8 cellular contexts compared by ENCODE assay signal in genomic region chr12:11649413-11650278, GRCh38. TPM values are rescaled to one million over a fixed set of nuclear protein-coding genes. Genes with fewer than 3 reads are reported as not detected.
DNase-seq lines count a peak whose midpoint lies in the region; ATAC-seq, FAIRE-seq and TF ChIP-seq lines count a peak whose summit lies in the region.

TSS of gene ETV6 (plus strand) at chr12:11649674. CDS start at chr12:11650128, 454 bp downstream.

- no peaks in the 10 kb centered on the region for H3K27me3 Mint-ChIP-seq in mesothelial cell of epicardium (ENCODE audit: low read depth)

- POLR2A ChIA-PET in endothelial cell of umbilical vein (lab: Charles Lee) = interaction anchor here (0.8 to 1.8 kb wide), 6 partner anchors 70 to 236 kb away, joined by 3 to 10 read pairs (median 4); no protein-coding TSS in a partner anchor

- H3K4me1 Mint-ChIP-seq in mesothelial cell of epicardium = peaks cover 33% of the 10 kb centered on the region

- ATAC-seq in GM19463 (IDR thresholded peaks at IDR 0.05; ENCODE audit: unreplicated experiment) = peak; percentile 38

- peak within 1 kb of the TSS; percentile 70 for H2AFZ ChIP-seq in endothelial cell of umbilical vein (ENCODE audit: low read depth, low read length)

- dilution Hi-C loops in endothelial cell of umbilical vein (cut with MboI; ENCODE audit: extremely low pct_ligation_motif_present, low sequenced_read_pairs) = no loop called here

- no peaks in the 10 kb centered on the region for H3K9me3 ChIP-seq in endothelial cell of umbilical vein (replicated peaks; ENCODE audit: control insufficient read depth, insufficient read depth, low read length)

- peak within 1 kb of the TSS; percentile 100 for H3K27ac Mint-ChIP-seq in mesothelial cell of epicardium

- peaks cover 17% of the 10 kb centered on the region for H3K4me1 ChIP-seq in endothelial cell of umbilical vein (ENCODE audit: control insufficient read depth, extremely low read depth, insufficient read depth, low read length)

- FAIRE-seq in endothelial cell of umbilical vein (lab: Jason Lieb, UNC) = peak; percentile 83

- H3K9me3 Mint-ChIP-seq in mesothelial cell of epicardium = peaks cover 9% of the 10 kb centered on the region

- H3K9me1 ChIP-seq in endothelial cell of umbilical vein (replicated peaks; ENCODE audit: control insufficient read depth, extremely low read depth, insufficient read depth, low read length) = no peaks in the 10 kb centered on the region

- no peak for TF ChIP-seq CTCF in endothelial cell of umbilical vein (IDR thresholded peaks at IDR 0.05; ENCODE audit: extremely low read depth in 1 of 2, insufficient read depth in 1 of 2, low read depth in 1 of 2, low read length in 2 of 2)
- no peak for TF ChIP-seq CTCF in mesothelial cell of epicardium (IDR thresholded peaks at IDR 0.05; ENCODE audit: unreplicated experiment)

- H3K27ac ChIP-seq in endothelial cell of umbilical vein (ENCODE audit: insufficient read depth, low read depth, low read length) = peak within 1 kb of the TSS; percentile 100

- H3K36me3 Mint-ChIP-seq in mesothelial cell of epicardium = no peaks in the 10 kb centered on the region

- H3K4me3 Mint-ChIP-seq in mesothelial cell of epicardium = peak within 1 kb of the TSS; percentile 91

- DNase-seq in COLO668 (lab: John Stamatoyannopoulos, UW; ENCODE audit: unreplicated experiment) (peak; percentile 77), HPDE6-E6E7 (ENCODE audit: extremely low spot score) (peak; percentile 60), NOMO-1 treated with dmso at 0.1 percent for 144 hours (lab: John Stamatoyannopoulos, UW; ENCODE audit: unreplicated experiment) (peak; percentile 69), endothelial cell of umbilical vein (ENCODE audit: low read depth, low spot score) (peak; percentile 82), mesothelial cell of epicardium (ENCODE audit: low spot score in 2 of 2, unreplicated experiment in 2 of 2) (peak; percentile 46 to 78)
- DNase-seq in activated CD8-positive, alpha-beta memory T cell treated with anti-CD3 and anti-CD28 coated beads, Interleukin-2, amount 50 U/mL, for 48 hours = peak; percentile 88
- peak; percentile 50 to 60 for DNase-seq in stimulated activated CD8-positive, alpha-beta memory T cell treated with anti-CD3 and anti-CD28 coated beads, Interleukin-15, amount 100 ng/mL, for 4 hours (ENCODE audit: low read depth in 2 of 2)

- H3K79me2 ChIP-seq in endothelial cell of umbilical vein (ENCODE audit: control insufficient read depth, insufficient read depth, low read length) = peaks cover 48% of the 10 kb centered on the region

- peak within 1 kb of the TSS; percentile 91 to 100 (median 92) for H3K4me3 ChIP-seq in endothelial cell of umbilical vein (replicated peaks in 1 of 3; ENCODE audit: insufficient read depth in 1 of 3, low read depth in 1 of 3, low read length in 3 of 3)

- H3K9ac ChIP-seq in endothelial cell of umbilical vein (replicated peaks; ENCODE audit: extremely low read depth, insufficient read depth, low read length) = peak within 1 kb of the TSS; percentile 100

- intact Hi-C loops in endothelial cell of umbilical vein (cut with micrococcal nuclease) = loop anchor here (1.0 to 5.0 kb wide), 9 partner anchors 49 to 688 kb away; no protein-coding TSS in a partner anchor

- CTCF ChIA-PET in endothelial cell of umbilical vein (lab: Charles Lee) = interaction anchor here (0.6 to 2.9 kb wide), 8 partner anchors 69 to 385 kb away, joined by 3 to 23 read pairs (median 4); no protein-coding TSS in a partner anchor

- H4K20me1 ChIP-seq in endothelial cell of umbilical vein (replicated peaks; ENCODE audit: control insufficient read depth, extremely low read depth, insufficient read depth, low read length) = no peaks in the 10 kb centered on the region

- no peak for TF ChIP-seq POLR2A in endothelial cell of umbilical vein (IDR thresholded peaks at IDR 0.05; ENCODE audit: low read depth, low read length)

- H3K36me3 ChIP-seq in endothelial cell of umbilical vein (ENCODE audit: control insufficient read depth in 2 of 2, extremely low read depth in 1 of 2, insufficient read depth in 2 of 2, low read length in 2 of 2) = no peaks in the 10 kb centered on the region

- H3K27me3 ChIP-seq in endothelial cell of umbilical vein (ENCODE audit: control insufficient read depth in 2 of 2, insufficient read depth in 2 of 2, low read length in 2 of 2) = no peaks in the 10 kb centered on the region

- BruUV-seq in endothelial cell of umbilical vein (replicated peaks; lab: Mats Ljungman, UMichigan) = no TSS peak

- H3K4me2 ChIP-seq in endothelial cell of umbilical vein (ENCODE audit: insufficient read depth, low read length) = peak within 1 kb of the TSS; percentile 99

TF ChIP-seq in endothelial cell of umbilical vein, 7 proteins besides CTCF, POLR2A, EP300 and RAD21:
- peak; percentile 7 for TF ChIP-seq FOS (IDR thresholded peaks at IDR 0.05; ENCODE audit: borderline replicate concordance, insufficient read depth, low read length)
- TF ChIP-seq MYC (IDR thresholded peaks at IDR 0.05; ENCODE audit: low read depth, low read length) = no peak
- no peak for TF ChIP-seq JUN (IDR thresholded peaks at IDR 0.05; ENCODE audit: borderline replicate concordance, insufficient read depth, insufficient read length, low read depth)
- no peak for TF ChIP-seq POLR2AphosphoS5 (IDR thresholded peaks at IDR 0.05; ENCODE audit: insufficient read depth, low read depth, low read length)

RNA-seq across cellular contexts. Expression of gene ETV6, which starts in this region (rescaled TPM):
- total RNA-seq in endothelial cell of umbilical vein (56.1 and 57.1 TPM in 2 replicates), mesothelial cell of epicardium (26.2 to 31.4 TPM (median 27.5 TPM) in 3 replicates)
- 13.4 and 15.9 TPM in 2 replicates for polyA plus RNA-seq in endothelial cell of umbilical vein
- polyA plus RNA-seq in endothelial cell of umbilical vein (2011; cell fraction: cytosol; rRNA removed) = 12.6 and 13.4 TPM in 2 replicates
- 76.2 and 88.8 TPM in 2 replicates for polyA plus RNA-seq in endothelial cell of umbilical vein (2011; cell fraction: nucleus; rRNA removed)
- 14.9 and 18.7 TPM in 2 replicates for polyA plus RNA-seq in endothelial cell of umbilical vein (2012)
- 44.6 and 47.9 TPM in 2 replicates for polyA minus RNA-seq in endothelial cell of umbilical vein
- polyA minus RNA-seq in endothelial cell of umbilical vein (2011; cell fraction: cytosol; rRNA and poly(A)+ RNA removed) = 5.8 TPM
- 104 and 139 TPM in 2 replicates for polyA minus RNA-seq in endothelial cell of umbilical vein (2011; cell fraction: nucleus; rRNA and poly(A)+ RNA removed)

Comparison
In these comparisons a context has a peak if more than half of its experiments do, and no peak if none do; other contexts are left out.
1. Peak in every context shown above with its lines: DNase-seq, ATAC-seq, H3K4me3 ChIP-seq and H3K27ac ChIP-seq.